Comparison of ENCODE assay signal across 9 cellular contexts in genomic region chr21:28832013-28832714, GRCh38.
DNase-seq lines count a peak whose midpoint lies in the region; ATAC-seq, FAIRE-seq and TF ChIP-seq lines count a peak whose summit lies in the region.
"Had no signal": no experiment of that assay in that cellular context is flagged by ENCODE, and none has a peak within 500 bp of the region (broad histone marks: within the 10 kb centered on the region; RNA-seq: fewer than 3 reads in every experiment).

No MANE protein-coding gene starts in this region.

- in situ Hi-C loops in HepG2 (cut with HindIII; ENCODE audit: extremely low pct_ligation_motif_present, low pct_unique_long_range_greater_than_20kb): no loop called here

- intact Hi-C loops in activated T-helper 2 cell treated with anti-CD3 and anti-CD28 coated beads, Interferon-gamma antibody, Interleukin-2, Interleukin-4, amounts not matched to agents 10 μg/mL and 5 μg/mL and 100 μg/mL, durations not matched to agents 14 hours and 24 hours and 36 hours (cut with micrococcal nuclease): loop anchor here (2.0 to 5.0 kb wide), 2 partner anchors 53 to 65 kb away; a partner anchor contains a TSS
- intact Hi-C loops in HepG2 (cut with micrococcal nuclease; ENCODE audit: unreplicated experiment) (no loop called here), uterus (cut with DNase I; ENCODE audit: low total_unique reads) (no loop called here)

- no peak for TF ChIP-seq POLR2A in HepG2 (IDR thresholded peaks at IDR 0.05; ENCODE audit: insufficient read depth in 1 of 2, low read depth in 2 of 2, low read length in 2 of 2)
- no peak for TF ChIP-seq POLR2A in uterus (IDR thresholded peaks at IDR 0.05)

- H2AFZ ChIP-seq in HepG2 (ENCODE audit: low read length): no peak overlapping the region

- POLR2A ChIA-PET in HepG2 (lab: Yijun Ruan, JAX): no interaction called here

- H3K27ac ChIP-seq in HepG2 (ENCODE audit: extremely low read length, insufficient read depth, low read length): no peak overlapping the region
- H3K27ac ChIP-seq in substantia nigra (ENCODE audit: low read depth, low read length, poor library complexity, severe bottlenecking): no peak overlapping the region
- no peak overlapping the region for H3K27ac ChIP-seq in uterus

- no peak for TF ChIP-seq RAD21 in HepG2 (CRISPR knock-in tag; IDR thresholded peaks at IDR 0.05)

- peak; percentile 61 for DNase-seq in EL
- DNase-seq in HT-29 (ENCODE audit: low spot score): peak; percentile 67
- DNase-seq in activated T-helper 2 cell treated with anti-CD3 and anti-CD28 coated beads, Interferon-gamma antibody, Interleukin-2, Interleukin-4, amounts not matched to agents 10 μg/mL and 5 μg/mL and 100 μg/mL, durations not matched to agents 14 hours and 24 hours and 36 hours (ENCODE audit: low spot score): peak; percentile 28
- DNase-seq in HepG2 (ENCODE audit: low spot score): peak; percentile 5
- no peak for DNase-seq in hypothalamus (lab: John Stamatoyannopoulos, UW)
- DNase-seq in substantia nigra (lab: John Stamatoyannopoulos, UW): no peak
- DNase-seq in uterus: no peak

- H3K36me3 ChIP-seq in HepG2 (replicated peaks in 1 of 2; ENCODE audit: control insufficient read depth in 1 of 2, insufficient read depth in 2 of 2, low read length in 2 of 2) (no peaks in the 10 kb centered on the region), uterus (no peaks in the 10 kb centered on the region)

- peak overlapping the region; percentile 9 for H3K4me3 Mint-ChIP-seq in activated T-helper 2 cell treated with anti-CD3 and anti-CD28 coated beads, Interferon-gamma antibody, Interleukin-2, Interleukin-4, amounts not matched to agents 10 μg/mL and 5 μg/mL and 100 μg/mL, durations not matched to agents 14 hours and 24 hours and 36 hours (ENCODE audit: low read depth)
- H3K4me3 Mint-ChIP-seq: brain had no signal

- BruUV-seq in HepG2 (replicated peaks; lab: Mats Ljungman, UMichigan): no TSS peak

- H3K4me1 Mint-ChIP-seq in activated T-helper 2 cell treated with anti-CD3 and anti-CD28 coated beads, Interferon-gamma antibody, Interleukin-2, Interleukin-4, amounts not matched to agents 10 μg/mL and 5 μg/mL and 100 μg/mL, durations not matched to agents 14 hours and 24 hours and 36 hours (ENCODE audit: low read depth): peaks cover 66% of the 10 kb centered on the region
- H3K4me1 Mint-ChIP-seq: brain had no signal

- peak overlapping the region; percentile 67 for H3K27ac Mint-ChIP-seq in activated T-helper 2 cell treated with anti-CD3 and anti-CD28 coated beads, Interferon-gamma antibody, Interleukin-2, Interleukin-4, amounts not matched to agents 10 μg/mL and 5 μg/mL and 100 μg/mL, durations not matched to agents 14 hours and 24 hours and 36 hours
- H3K27ac Mint-ChIP-seq: brain had no signal

- H3K27me3 ChIP-seq in HepG2 (ENCODE audit: control insufficient read depth in 1 of 2, insufficient read depth in 2 of 2, low read length in 2 of 2): no peaks in the 10 kb centered on the region
- no peaks in the 10 kb centered on the region for H3K27me3 ChIP-seq in uterus

- H3K4me1 ChIP-seq in HepG2 (ENCODE audit: insufficient read depth, low read length) (no peaks in the 10 kb centered on the region), uterus (no peaks in the 10 kb centered on the region)

- H3K36me3 Mint-ChIP-seq in activated T-helper 2 cell treated with anti-CD3 and anti-CD28 coated beads, Interferon-gamma antibody, Interleukin-2, Interleukin-4, amounts not matched to agents 10 μg/mL and 5 μg/mL and 100 μg/mL, durations not matched to agents 14 hours and 24 hours and 36 hours (ENCODE audit: low read depth): peaks cover 22% of the 10 kb centered on the region
- H3K36me3 Mint-ChIP-seq: brain had no signal

- H3K27me3 Mint-ChIP-seq in activated T-helper 2 cell treated with anti-CD3 and anti-CD28 coated beads, Interferon-gamma antibody, Interleukin-2, Interleukin-4, amounts not matched to agents 10 μg/mL and 5 μg/mL and 100 μg/mL, durations not matched to agents 14 hours and 24 hours and 36 hours (ENCODE audit: low read depth): no peaks in the 10 kb centered on the region
- H3K27me3 Mint-ChIP-seq: brain had no signal

- H3K9me3 ChIP-seq in HepG2 (ENCODE audit: low read length) (no peaks in the 10 kb centered on the region), uterus (no peaks in the 10 kb centered on the region)

- no peak for ATAC-seq in HepG2
- ATAC-seq in HG02642 (IDR thresholded peaks at IDR 0.05; ENCODE audit: poor library complexity, unreplicated experiment): no peak

- no peaks in the 10 kb centered on the region for H3K79me2 ChIP-seq in HepG2 (ENCODE audit: insufficient read depth, low read length)

- H4K20me1 ChIP-seq in HepG2 (ENCODE audit: insufficient read depth, low read length): no peaks in the 10 kb centered on the region

- CTCF ChIA-PET in HepG2 (lab: Yijun Ruan, JAX; ENCODE audit: low intra/inter-chr PET ratio, low total read pairs): no interaction called here

- H3K4me3 ChIP-seq in HepG2 (replicated peaks in 1 of 3; ENCODE audit: insufficient read depth in 1 of 3, low read depth in 2 of 3, low read length in 3 of 3): no peak overlapping the region
- no peak overlapping the region for H3K4me3 ChIP-seq in uterus

- no peak overlapping the region for H3K4me2 ChIP-seq in HepG2 (ENCODE audit: low read depth, low read length)

- WGBS in HepG2 (ENCODE audit: low lambda C conversion rate): 89% methylated on average over 1 of the region's 1 CpG

- no peak overlapping the region for H3K9ac ChIP-seq in HepG2 (ENCODE audit: insufficient read depth, low read depth, low read length)

- TF ChIP-seq EP300 in HepG2 (IDR thresholded peaks at IDR 0.05; ENCODE audit: low read depth in 2 of 2, low read length in 2 of 2): no peak
- TF ChIP-seq EP300 in HepG2 (CRISPR knock-in tag; IDR thresholded peaks at IDR 0.05; ENCODE audit: borderline replicate concordance): no peak

- TF ChIP-seq CTCF in HepG2 (CRISPR knock-in tag; IDR thresholded peaks at IDR 0.05) (no peak), uterus (IDR thresholded peaks at IDR 0.05) (no peak)

- FAIRE-seq in HepG2 (lab: Jason Lieb, UNC): no peak

- peaks cover 6% of the 10 kb centered on the region for H3K9me3 Mint-ChIP-seq in activated T-helper 2 cell treated with anti-CD3 and anti-CD28 coated beads, Interferon-gamma antibody, Interleukin-2, Interleukin-4, amounts not matched to agents 10 μg/mL and 5 μg/mL and 100 μg/mL, durations not matched to agents 14 hours and 24 hours and 36 hours

TF ChIP-seq in HepG2, 621 proteins besides CTCF, POLR2A, EP300 and RAD21:
- TF ChIP-seq ZMAT3 (CRISPR knock-in tag; conservative IDR thresholded peaks at IDR 0.05) (no peak), TAF15 (IDR thresholded peaks at IDR 0.05; ENCODE audit: low read depth, low read length, poor library complexity, severe bottlenecking) (no peak), LBX2 (CRISPR knock-in tag; IDR thresholded peaks at IDR 0.05; ENCODE audit: borderline replicate concordance) (no peak), HHEX (CRISPR knock-in tag; IDR thresholded peaks at IDR 0.05) (no peak)

Comparison
In these comparisons a context has a peak if more than half of its experiments do, and no peak if none do; other contexts are left out.
1. DNase-seq: peak in EL (single experiment), HT-29 (single experiment), activated T-helper 2 cell treated with anti-CD3 and anti-CD28 coated beads, Interferon-gamma antibody, Interleukin-2, Interleukin-4, amounts not matched to agents 10 μg/mL and 5 μg/mL and 100 μg/mL, durations not matched to agents 14 hours and 24 hours and 36 hours (single experiment) and HepG2 (single experiment); none in hypothalamus (0 of 51), substantia nigra (0 of 49) and uterus (0 of 2).